1 cellular context compared by ENCODE assay signal in genomic region chr5:56816546-56817081, GRCh38.
A peak's percentile ranks its signal among the peaks of the same experiment; 100 is the strongest.
TF ChIP-seq lines count a peak whose summit lies in the region.

No MANE protein-coding gene starts in this region.

TF ChIP-seq in HepG2, 621 proteins besides CTCF, POLR2A, EP300 and RAD21 (continued from another document and continues in another):
- TF ChIP-seq, protein P1, sequence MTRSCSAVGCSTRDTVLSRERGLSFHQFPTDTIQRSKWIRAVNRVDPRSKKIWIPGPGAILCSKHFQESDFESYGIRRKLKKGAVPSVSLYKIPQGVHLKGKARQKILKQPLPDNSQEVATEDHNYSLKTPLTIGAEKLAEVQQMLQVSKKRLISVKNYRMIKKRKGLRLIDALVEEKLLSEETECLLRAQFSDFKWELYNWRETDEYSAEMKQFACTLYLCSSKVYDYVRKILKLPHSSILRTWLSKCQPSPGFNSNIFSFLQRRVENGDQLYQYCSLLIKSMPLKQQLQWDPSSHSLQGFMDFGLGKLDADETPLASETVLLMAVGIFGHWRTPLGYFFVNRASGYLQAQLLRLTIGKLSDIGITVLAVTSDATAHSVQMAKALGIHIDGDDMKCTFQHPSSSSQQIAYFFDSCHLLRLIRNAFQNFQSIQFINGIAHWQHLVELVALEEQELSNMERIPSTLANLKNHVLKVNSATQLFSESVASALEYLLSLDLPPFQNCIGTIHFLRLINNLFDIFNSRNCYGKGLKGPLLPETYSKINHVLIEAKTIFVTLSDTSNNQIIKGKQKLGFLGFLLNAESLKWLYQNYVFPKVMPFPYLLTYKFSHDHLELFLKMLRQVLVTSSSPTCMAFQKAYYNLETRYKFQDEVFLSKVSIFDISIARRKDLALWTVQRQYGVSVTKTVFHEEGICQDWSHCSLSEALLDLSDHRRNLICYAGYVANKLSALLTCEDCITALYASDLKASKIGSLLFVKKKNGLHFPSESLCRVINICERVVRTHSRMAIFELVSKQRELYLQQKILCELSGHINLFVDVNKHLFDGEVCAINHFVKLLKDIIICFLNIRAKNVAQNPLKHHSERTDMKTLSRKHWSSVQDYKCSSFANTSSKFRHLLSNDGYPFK (CRISPR knock-in tag; IDR thresholded peaks at IDR 0.05; ENCODE audit: borderline replicate concordance) = peak; percentile 23; the same call in 1 of the 2 replicates
- peak; percentile 67; the same call in 1 of the 2 replicates for TF ChIP-seq SRY (CRISPR knock-in tag; IDR thresholded peaks at IDR 0.05)
- no peak for TF ChIP-seq RFX1 (IDR thresholded peaks at IDR 0.05)
- no peak for TF ChIP-seq SIX1 (CRISPR knock-in tag; IDR thresholded peaks at IDR 0.05; ENCODE audit: borderline replicate concordance)
- no peak for TF ChIP-seq PBX2 (CRISPR knock-in tag; IDR thresholded peaks at IDR 0.05)
- TF ChIP-seq FOSL2 (CRISPR knock-in tag; IDR thresholded peaks at IDR 0.05) = peak; percentile 61
- peak; percentile 62; the same call in 1 of the 2 replicates for TF ChIP-seq ERF (CRISPR knock-in tag; IDR thresholded peaks at IDR 0.05)
- no peak for TF ChIP-seq TAF15 (IDR thresholded peaks at IDR 0.05; ENCODE audit: low read depth, low read length, poor library complexity, severe bottlenecking)
- TF ChIP-seq, protein P2, sequence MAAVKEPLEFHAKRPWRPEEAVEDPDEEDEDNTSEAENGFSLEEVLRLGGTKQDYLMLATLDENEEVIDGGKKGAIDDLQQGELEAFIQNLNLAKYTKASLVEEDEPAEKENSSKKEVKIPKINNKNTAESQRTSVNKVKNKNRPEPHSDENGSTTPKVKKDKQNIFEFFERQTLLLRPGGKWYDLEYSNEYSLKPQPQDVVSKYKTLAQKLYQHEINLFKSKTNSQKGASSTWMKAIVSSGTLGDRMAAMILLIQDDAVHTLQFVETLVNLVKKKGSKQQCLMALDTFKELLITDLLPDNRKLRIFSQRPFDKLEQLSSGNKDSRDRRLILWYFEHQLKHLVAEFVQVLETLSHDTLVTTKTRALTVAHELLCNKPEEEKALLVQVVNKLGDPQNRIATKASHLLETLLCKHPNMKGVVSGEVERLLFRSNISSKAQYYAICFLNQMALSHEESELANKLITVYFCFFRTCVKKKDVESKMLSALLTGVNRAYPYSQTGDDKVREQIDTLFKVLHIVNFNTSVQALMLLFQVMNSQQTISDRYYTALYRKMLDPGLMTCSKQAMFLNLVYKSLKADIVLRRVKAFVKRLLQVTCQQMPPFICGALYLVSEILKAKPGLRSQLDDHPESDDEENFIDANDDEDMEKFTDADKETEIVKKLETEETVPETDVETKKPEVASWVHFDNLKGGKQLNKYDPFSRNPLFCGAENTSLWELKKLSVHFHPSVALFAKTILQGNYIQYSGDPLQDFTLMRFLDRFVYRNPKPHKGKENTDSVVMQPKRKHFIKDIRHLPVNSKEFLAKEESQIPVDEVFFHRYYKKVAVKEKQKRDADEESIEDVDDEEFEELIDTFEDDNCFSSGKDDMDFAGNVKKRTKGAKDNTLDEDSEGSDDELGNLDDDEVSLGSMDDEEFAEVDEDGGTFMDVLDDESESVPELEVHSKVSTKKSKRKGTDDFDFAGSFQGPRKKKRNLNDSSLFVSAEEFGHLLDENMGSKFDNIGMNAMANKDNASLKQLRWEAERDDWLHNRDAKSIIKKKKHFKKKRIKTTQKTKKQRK (IDR thresholded peaks at IDR 0.05; ENCODE audit: low read length) = no peak
- no peak for TF ChIP-seq ZNF253 (CRISPR knock-in tag; IDR thresholded peaks at IDR 0.05; ENCODE audit: borderline replicate concordance)
- no peak for TF ChIP-seq ZNF30 (CRISPR knock-in tag; IDR thresholded peaks at IDR 0.05)
- TF ChIP-seq ZNF761 (CRISPR knock-in tag; conservative IDR thresholded peaks at IDR 0.05) = no peak
- TF ChIP-seq ZNF557 (CRISPR knock-in tag; IDR thresholded peaks at IDR 0.05) = no peak
- peak; percentile 18; the same call in 1 of the 2 replicates for TF ChIP-seq MYC (CRISPR knock-in tag; IDR thresholded peaks at IDR 0.05; ENCODE audit: borderline replicate concordance)
- no peak for TF ChIP-seq ZNF296 (CRISPR knock-in tag; conservative IDR thresholded peaks at IDR 0.05)
- TF ChIP-seq, protein P3, sequence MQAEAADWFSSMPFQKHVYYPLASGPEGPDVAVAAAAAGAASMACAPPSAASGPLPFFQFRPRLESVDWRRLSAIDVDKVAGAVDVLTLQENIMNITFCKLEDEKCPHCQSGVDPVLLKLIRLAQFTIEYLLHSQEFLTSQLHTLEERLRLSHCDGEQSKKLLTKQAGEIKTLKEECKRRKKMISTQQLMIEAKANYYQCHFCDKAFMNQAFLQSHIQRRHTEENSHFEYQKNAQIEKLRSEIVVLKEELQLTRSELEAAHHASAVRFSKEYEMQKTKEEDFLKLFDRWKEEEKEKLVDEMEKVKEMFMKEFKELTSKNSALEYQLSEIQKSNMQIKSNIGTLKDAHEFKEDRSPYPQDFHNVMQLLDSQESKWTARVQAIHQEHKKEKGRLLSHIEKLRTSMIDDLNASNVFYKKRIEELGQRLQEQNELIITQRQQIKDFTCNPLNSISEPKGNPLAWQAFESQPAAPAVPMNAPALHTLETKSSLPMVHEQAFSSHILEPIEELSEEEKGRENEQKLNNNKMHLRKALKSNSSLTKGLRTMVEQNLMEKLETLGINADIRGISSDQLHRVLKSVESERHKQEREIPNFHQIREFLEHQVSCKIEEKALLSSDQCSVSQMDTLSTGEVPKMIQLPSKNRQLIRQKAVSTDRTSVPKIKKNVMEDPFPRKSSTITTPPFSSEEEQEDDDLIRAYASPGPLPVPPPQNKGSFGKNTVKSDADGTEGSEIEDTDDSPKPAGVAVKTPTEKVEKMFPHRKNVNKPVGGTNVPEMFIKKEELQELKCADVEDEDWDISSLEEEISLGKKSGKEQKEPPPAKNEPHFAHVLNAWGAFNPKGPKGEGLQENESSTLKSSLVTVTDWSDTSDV (CRISPR knock-in tag; IDR thresholded peaks at IDR 0.05) = no peak
- TF ChIP-seq, protein P4, sequence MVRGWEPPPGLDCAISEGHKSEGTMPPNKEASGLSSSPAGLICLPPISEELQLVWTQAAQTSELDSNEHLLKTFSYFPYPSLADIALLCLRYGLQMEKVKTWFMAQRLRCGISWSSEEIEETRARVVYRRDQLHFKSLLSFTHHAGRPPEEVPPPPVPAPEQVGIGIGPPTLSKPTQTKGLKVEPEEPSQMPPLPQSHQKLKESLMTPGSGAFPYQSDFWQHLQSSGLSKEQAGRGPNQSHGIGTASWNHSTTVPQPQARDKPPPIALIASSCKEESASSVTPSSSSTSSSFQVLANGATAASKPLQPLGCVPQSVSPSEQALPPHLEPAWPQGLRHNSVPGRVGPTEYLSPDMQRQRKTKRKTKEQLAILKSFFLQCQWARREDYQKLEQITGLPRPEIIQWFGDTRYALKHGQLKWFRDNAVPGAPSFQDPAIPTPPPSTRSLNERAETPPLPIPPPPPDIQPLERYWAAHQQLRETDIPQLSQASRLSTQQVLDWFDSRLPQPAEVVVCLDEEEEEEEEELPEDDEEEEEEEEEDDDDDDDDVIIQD (CRISPR knock-in tag; IDR thresholded peaks at IDR 0.05; ENCODE audit: low read depth) = no peak; the same call in 1 of the 2 replicates
- no peak for TF ChIP-seq SMAD1 (CRISPR knock-in tag; IDR thresholded peaks at IDR 0.05; ENCODE audit: borderline replicate concordance, low read depth)
- TF ChIP-seq NFKB2 (CRISPR knock-in tag; IDR thresholded peaks at IDR 0.05; ENCODE audit: borderline replicate concordance) = peak; percentile 66; the same call in 1 of the 2 replicates
- TF ChIP-seq ZBTB8A (CRISPR knock-in tag; IDR thresholded peaks at IDR 0.05; ENCODE audit: borderline replicate concordance, low read depth) = no peak
- TF ChIP-seq ATF5 (CRISPR knock-in tag; IDR thresholded peaks at IDR 0.05; ENCODE audit: low read depth) = no peak
- 0 out of 2 replicates have a peak, but pooled peaks have one; percentile 62 for TF ChIP-seq ATF6 (CRISPR knock-in tag; conservative IDR thresholded peaks at IDR 0.05)
- TF ChIP-seq ZNF335 (CRISPR knock-in tag; IDR thresholded peaks at IDR 0.05) = no peak
- TF ChIP-seq PHF20 (CRISPR knock-in tag; IDR thresholded peaks at IDR 0.05) = peak; percentile 44; the same call in 1 of the 2 replicates
- TF ChIP-seq ZNF703 (CRISPR knock-in tag; IDR thresholded peaks at IDR 0.05; ENCODE audit: borderline replicate concordance) = no peak
- TF ChIP-seq HNRNPUL1 (IDR thresholded peaks at IDR 0.05; ENCODE audit: low read depth, low read length) = no peak
- TF ChIP-seq SIX4 (CRISPR knock-in tag; IDR thresholded peaks at IDR 0.05) = 0 out of 2 replicates have a peak, but pooled peaks have one; percentile 29
- no peak for TF ChIP-seq MAFF (IDR thresholded peaks at IDR 0.05; ENCODE audit: low read depth, low read length)
- TF ChIP-seq, protein P5, sequence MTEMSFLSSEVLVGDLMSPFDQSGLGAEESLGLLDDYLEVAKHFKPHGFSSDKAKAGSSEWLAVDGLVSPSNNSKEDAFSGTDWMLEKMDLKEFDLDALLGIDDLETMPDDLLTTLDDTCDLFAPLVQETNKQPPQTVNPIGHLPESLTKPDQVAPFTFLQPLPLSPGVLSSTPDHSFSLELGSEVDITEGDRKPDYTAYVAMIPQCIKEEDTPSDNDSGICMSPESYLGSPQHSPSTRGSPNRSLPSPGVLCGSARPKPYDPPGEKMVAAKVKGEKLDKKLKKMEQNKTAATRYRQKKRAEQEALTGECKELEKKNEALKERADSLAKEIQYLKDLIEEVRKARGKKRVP (CRISPR knock-in tag; IDR thresholded peaks at IDR 0.05) = peak in 1 of 2 experiments; percentile 46; a peak in 1 of 4 replicates
- TF ChIP-seq, protein P6, sequence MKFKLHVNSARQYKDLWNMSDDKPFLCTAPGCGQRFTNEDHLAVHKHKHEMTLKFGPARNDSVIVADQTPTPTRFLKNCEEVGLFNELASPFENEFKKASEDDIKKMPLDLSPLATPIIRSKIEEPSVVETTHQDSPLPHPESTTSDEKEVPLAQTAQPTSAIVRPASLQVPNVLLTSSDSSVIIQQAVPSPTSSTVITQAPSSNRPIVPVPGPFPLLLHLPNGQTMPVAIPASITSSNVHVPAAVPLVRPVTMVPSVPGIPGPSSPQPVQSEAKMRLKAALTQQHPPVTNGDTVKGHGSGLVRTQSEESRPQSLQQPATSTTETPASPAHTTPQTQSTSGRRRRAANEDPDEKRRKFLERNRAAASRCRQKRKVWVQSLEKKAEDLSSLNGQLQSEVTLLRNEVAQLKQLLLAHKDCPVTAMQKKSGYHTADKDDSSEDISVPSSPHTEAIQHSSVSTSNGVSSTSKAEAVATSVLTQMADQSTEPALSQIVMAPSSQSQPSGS (CRISPR knock-in tag; IDR thresholded peaks at IDR 0.05) = peak; percentile 40; the same call in 1 of the 2 replicates
- TF ChIP-seq ZNF746 (CRISPR knock-in tag; IDR thresholded peaks at IDR 0.05) = peak; percentile 28; the same call in 1 of the 2 replicates
- TF ChIP-seq CENPBD1 (CRISPR knock-in tag; IDR thresholded peaks at IDR 0.05; ENCODE audit: borderline replicate concordance, low read depth) = no peak
- TF ChIP-seq, protein P7, sequence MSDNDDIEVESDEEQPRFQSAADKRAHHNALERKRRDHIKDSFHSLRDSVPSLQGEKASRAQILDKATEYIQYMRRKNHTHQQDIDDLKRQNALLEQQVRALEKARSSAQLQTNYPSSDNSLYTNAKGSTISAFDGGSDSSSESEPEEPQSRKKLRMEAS (IDR thresholded peaks at IDR 0.05) = peak; percentile 45
- TF ChIP-seq NFYB (CRISPR knock-in tag; IDR thresholded peaks at IDR 0.05) = no peak
- TF ChIP-seq ZNF570 (CRISPR knock-in tag; IDR thresholded peaks at IDR 0.05; ENCODE audit: borderline replicate concordance) = no peak
- 0 out of 2 replicates have a peak, but pooled peaks have one; percentile 39 for TF ChIP-seq ZC3H13 (CRISPR knock-in tag; IDR thresholded peaks at IDR 0.05)
- TF ChIP-seq ZNF598 (CRISPR knock-in tag; IDR thresholded peaks at IDR 0.05; ENCODE audit: borderline replicate concordance) = peak; percentile 33; the same call in 1 of the 2 replicates
- TF ChIP-seq HCFC1 (IDR thresholded peaks at IDR 0.05; ENCODE audit: low read depth, low read length) = no peak
- no peak for TF ChIP-seq JUN (CRISPR knock-in tag; IDR thresholded peaks at IDR 0.05)
- no peak for TF ChIP-seq BRF2 (CRISPR knock-in tag; IDR thresholded peaks at IDR 0.05)
